1 cellular context compared by ENCODE assay signal in the genomic region with DNA sequence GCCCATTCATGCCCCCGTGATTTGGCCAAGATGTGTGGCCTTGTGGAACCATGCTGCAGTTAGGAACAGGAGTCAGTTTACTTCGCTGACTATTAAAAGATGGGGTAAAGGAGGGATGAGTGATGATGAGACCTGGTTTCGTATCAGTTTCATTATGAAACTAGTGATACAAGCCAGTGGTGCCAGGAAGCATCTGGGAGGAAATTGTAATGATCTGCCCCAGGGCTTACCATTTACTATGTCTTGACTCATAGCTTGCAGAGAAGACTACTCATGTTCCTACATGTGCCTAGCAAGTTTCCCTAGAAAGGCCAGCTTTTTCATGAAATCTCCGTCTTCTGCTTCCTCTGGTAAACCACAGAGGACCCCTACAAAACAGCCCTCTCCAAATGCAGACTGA.
TF ChIP-seq lines count a peak whose summit lies in the region.

No MANE protein-coding gene starts in this region.

TF ChIP-seq in HepG2, 621 proteins besides CTCF, POLR2A, EP300 and RAD21 (continued from another document):
- TF ChIP-seq, protein P1, sequence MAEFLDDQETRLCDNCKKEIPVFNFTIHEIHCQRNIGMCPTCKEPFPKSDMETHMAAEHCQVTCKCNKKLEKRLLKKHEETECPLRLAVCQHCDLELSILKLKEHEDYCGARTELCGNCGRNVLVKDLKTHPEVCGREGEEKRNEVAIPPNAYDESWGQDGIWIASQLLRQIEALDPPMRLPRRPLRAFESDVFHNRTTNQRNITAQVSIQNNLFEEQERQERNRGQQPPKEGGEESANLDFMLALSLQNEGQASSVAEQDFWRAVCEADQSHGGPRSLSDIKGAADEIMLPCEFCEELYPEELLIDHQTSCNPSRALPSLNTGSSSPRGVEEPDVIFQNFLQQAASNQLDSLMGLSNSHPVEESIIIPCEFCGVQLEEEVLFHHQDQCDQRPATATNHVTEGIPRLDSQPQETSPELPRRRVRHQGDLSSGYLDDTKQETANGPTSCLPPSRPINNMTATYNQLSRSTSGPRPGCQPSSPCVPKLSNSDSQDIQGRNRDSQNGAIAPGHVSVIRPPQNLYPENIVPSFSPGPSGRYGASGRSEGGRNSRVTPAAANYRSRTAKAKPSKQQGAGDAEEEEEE (CRISPR knock-in tag; IDR thresholded peaks at IDR 0.05; ENCODE audit: borderline replicate concordance), result no peak
- TF ChIP-seq NFYC (CRISPR knock-in tag; IDR thresholded peaks at IDR 0.05), result no peak
- no peak for TF ChIP-seq HIVEP1 (CRISPR knock-in tag; IDR thresholded peaks at IDR 0.05)
- no peak for TF ChIP-seq PAX8 (CRISPR knock-in tag; IDR thresholded peaks at IDR 0.05; ENCODE audit: borderline replicate concordance)
- TF ChIP-seq, protein P2, sequence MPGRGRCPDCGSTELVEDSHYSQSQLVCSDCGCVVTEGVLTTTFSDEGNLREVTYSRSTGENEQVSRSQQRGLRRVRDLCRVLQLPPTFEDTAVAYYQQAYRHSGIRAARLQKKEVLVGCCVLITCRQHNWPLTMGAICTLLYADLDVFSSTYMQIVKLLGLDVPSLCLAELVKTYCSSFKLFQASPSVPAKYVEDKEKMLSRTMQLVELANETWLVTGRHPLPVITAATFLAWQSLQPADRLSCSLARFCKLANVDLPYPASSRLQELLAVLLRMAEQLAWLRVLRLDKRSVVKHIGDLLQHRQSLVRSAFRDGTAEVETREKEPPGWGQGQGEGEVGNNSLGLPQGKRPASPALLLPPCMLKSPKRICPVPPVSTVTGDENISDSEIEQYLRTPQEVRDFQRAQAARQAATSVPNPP (CRISPR knock-in tag; IDR thresholded peaks at IDR 0.05), result no peak
